ENCODE assay signal across 23 cellular contexts in the genomic region with DNA sequence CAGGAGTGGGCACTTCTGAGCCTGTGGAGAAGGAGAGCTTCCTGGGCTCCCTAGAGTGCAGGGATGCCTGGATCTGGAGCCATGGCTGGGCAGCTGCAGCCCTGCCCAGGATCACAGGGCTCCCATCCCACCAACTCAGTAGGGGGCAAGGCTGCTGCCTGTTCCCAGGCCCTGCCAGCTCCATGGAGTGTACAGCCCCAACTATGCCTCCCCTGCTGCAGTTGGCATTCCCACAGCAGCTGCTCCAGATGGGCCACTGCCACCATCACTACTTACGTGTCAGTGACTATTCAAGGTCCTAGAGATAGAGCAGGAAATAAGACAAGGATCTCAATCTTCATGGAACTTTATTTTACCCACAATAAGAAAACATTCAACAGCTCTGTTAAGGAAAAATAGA.
"Had no signal": no experiment of that assay in that cellular context is flagged by ENCODE, and none has a peak within 500 bp of the region (broad histone marks: within the 10 kb centered on the region; RNA-seq: fewer than 3 reads in every experiment).

No MANE protein-coding gene starts in this region.

- H3K4me1 Mint-ChIP-seq: endodermal cell had no signal

- DNase-seq: colonic mucosa; cortex of kidney; effector CD8-positive, alpha-beta T cell; effector memory CD8-positive, alpha-beta T cell; endodermal cell; erythroblast; esophagus squamous epithelium; foreskin fibroblast; foreskin melanocyte; gastrocnemius medialis; glutamatergic neuron; head of caudate nucleus; heart right ventricle; hippocampal formation; left cardiac atrium; left lung; left ventricle myocardium superior; lower lobe of right lung; mesendoderm; midbrain had no signal

- H3K4me1 ChIP-seq: colonic mucosa, esophagus squamous epithelium, gastrocnemius medialis, heart right ventricle, left lung, lower lobe of right lung had no signal

- H3K4me3 Mint-ChIP-seq: dendritic cell treated with granulocyte-macrophage colony-stimulating factor and Interleukin-4, amounts not matched to agents 40 ng/mL and 50 ng/mL, for 4 days; effector memory CD8-positive, alpha-beta T cell; endodermal cell had no signal

- H3K27me3 ChIP-seq: colonic mucosa, gastrocnemius medialis, left lung had no signal

- H3K36me3 ChIP-seq: colonic mucosa, esophagus squamous epithelium, gastrocnemius medialis, heart right ventricle, left lung, lower lobe of right lung had no signal

- ATAC-seq: effector memory CD8-positive, alpha-beta T cell; esophagus mucosa; gastrocnemius medialis; heart right ventricle; left cardiac atrium; left lung; left ventricle myocardium superior; lower lobe of right lung had no signal

- H3K27ac Mint-ChIP-seq: dendritic cell treated with granulocyte-macrophage colony-stimulating factor and Interleukin-4, amounts not matched to agents 40 ng/mL and 50 ng/mL, for 4 days; effector memory CD8-positive, alpha-beta T cell; endodermal cell had no signal

- H3K9me3 Mint-ChIP-seq: effector memory CD8-positive, alpha-beta T cell had no signal

- H3K4me3 ChIP-seq: colonic mucosa, esophagus squamous epithelium, gastrocnemius medialis, heart right ventricle, left lung, lower lobe of right lung had no signal

- H3K9me3 ChIP-seq: colonic mucosa, esophagus squamous epithelium, gastrocnemius medialis, lower lobe of right lung had no signal

- H3K27ac ChIP-seq: colonic mucosa, epithelial cell of prostate, esophagus squamous epithelium, gastrocnemius medialis, heart right ventricle, left lung, lower lobe of right lung had no signal
